ENCODE assay signal across 1 cellular context in genomic region chr17:76246080-76247066, GRCh38.
TF ChIP-seq lines count a peak whose summit lies in the region.

No MANE protein-coding gene starts in this region.

TF ChIP-seq in GM12878, 131 proteins besides CTCF, POLR2A, EP300 and RAD21 (continued from another document):
- TF ChIP-seq, protein P1, sequence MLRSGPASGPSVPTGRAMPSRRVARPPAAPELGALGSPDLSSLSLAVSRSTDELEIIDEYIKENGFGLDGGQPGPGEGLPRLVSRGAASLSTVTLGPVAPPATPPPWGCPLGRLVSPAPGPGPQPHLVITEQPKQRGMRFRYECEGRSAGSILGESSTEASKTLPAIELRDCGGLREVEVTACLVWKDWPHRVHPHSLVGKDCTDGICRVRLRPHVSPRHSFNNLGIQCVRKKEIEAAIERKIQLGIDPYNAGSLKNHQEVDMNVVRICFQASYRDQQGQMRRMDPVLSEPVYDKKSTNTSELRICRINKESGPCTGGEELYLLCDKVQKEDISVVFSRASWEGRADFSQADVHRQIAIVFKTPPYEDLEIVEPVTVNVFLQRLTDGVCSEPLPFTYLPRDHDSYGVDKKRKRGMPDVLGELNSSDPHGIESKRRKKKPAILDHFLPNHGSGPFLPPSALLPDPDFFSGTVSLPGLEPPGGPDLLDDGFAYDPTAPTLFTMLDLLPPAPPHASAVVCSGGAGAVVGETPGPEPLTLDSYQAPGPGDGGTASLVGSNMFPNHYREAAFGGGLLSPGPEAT (IDR thresholded peaks at IDR 0.05; ENCODE audit: low read depth), result peak; percentile 82; the same call in 1 of the 2 replicates
- TF ChIP-seq E2F4 (IDR thresholded peaks at IDR 0.05; ENCODE audit: low read depth, low read length) (no peak), SP1 (IDR thresholded peaks at IDR 0.05; ENCODE audit: low read depth, low read length) (peak; percentile 67), FOS (IDR thresholded peaks at IDR 0.05; ENCODE audit: borderline replicate concordance, extremely low read depth, insufficient read length) (no peak), PML (IDR thresholded peaks at IDR 0.05; ENCODE audit: low read length) (peak; percentile 68), CHD1 (IDR thresholded peaks at IDR 0.05; ENCODE audit: low read depth, low read length) (no peak), POU2F2 (IDR thresholded peaks at IDR 0.05; ENCODE audit: borderline replicate concordance, low read depth, low read length) (peak; percentile 59; the same call in 2 of the 3 replicates), IKZF1 (conservative IDR thresholded peaks at IDR 0.05) (peak; percentile 78), CHD2 (IDR thresholded peaks at IDR 0.05; ENCODE audit: borderline replicate concordance, low read depth, low read length) (peak; percentile 84), ATF7 (IDR thresholded peaks at IDR 0.05; ENCODE audit: low read depth) (peak; percentile 77), GATAD2B (conservative IDR thresholded peaks at IDR 0.05; ENCODE audit: low read depth) (peak; percentile 41; the same call in 1 of the 2 replicates), ZNF622 (IDR thresholded peaks at IDR 0.05) (no peak), NRF1 (conservative IDR thresholded peaks at IDR 0.05; ENCODE audit: low read depth, low read length) (no peak), TCF7 (IDR thresholded peaks at IDR 0.05; ENCODE audit: borderline replicate concordance) (no peak), TAF1 (IDR thresholded peaks at IDR 0.05; ENCODE audit: borderline replicate concordance, low read depth, low read length) (peak; percentile 81), ZNF274 (IDR thresholded peaks at IDR 0.05; ENCODE audit: insufficient read depth, insufficient read length) (no peak), ZNF687 (IDR thresholded peaks at IDR 0.05) (peak; percentile 65; the same call in 1 of the 2 replicates), JUND (IDR thresholded peaks at IDR 0.05; ENCODE audit: low read depth, low read length) (no peak), E2F8 (IDR thresholded peaks at IDR 0.05; ENCODE audit: low read depth, partially characterized antibody) (no peak), TARDBP (IDR thresholded peaks at IDR 0.05; ENCODE audit: borderline replicate concordance) (peak; percentile 60; the same call in 1 of the 2 replicates), ZNF217 (IDR thresholded peaks at IDR 0.05) (no peak), ELK1 (IDR thresholded peaks at IDR 0.05; ENCODE audit: low read depth, low read length) (no peak), GABPA (IDR thresholded peaks at IDR 0.05; ENCODE audit: low read depth) (no peak), POLR2AphosphoS5 (IDR thresholded peaks at IDR 0.05; ENCODE audit: low read length) (peak; percentile 76), SMAD5 (IDR thresholded peaks at IDR 0.05; ENCODE audit: low read depth) (0 out of 2 replicates have a peak, but pooled peaks have one; percentile 42), CBFB (IDR thresholded peaks at IDR 0.05; ENCODE audit: low read depth) (peak; percentile 75), RAD51 (IDR thresholded peaks at IDR 0.05) (no peak), PAX5 (IDR thresholded peaks at IDR 0.05; ENCODE audit: borderline replicate concordance, low read depth, low read length) (peak; percentile 86), SKIL (IDR thresholded peaks at IDR 0.05; ENCODE audit: low read depth, poor library complexity, severe bottlenecking) (peak; percentile 70), IRF4 (IDR thresholded peaks at IDR 0.05; ENCODE audit: low read depth, low read length) (peak; percentile 87), MEF2A (IDR thresholded peaks at IDR 0.05; ENCODE audit: insufficient read depth, low read depth, low read length) (peak; percentile 78), SRF (IDR thresholded peaks at IDR 0.05; ENCODE audit: low read depth in 2 of 2, low read length in 2 of 2) (peak in 1 of 2 experiments; percentile 62; a peak in 1 of 4 replicates), NR2F1 (conservative IDR thresholded peaks at IDR 0.05) (peak; percentile 95), MTA3 (IDR thresholded peaks at IDR 0.05; ENCODE audit: borderline replicate concordance, low read length) (peak; percentile 60; the same call in 1 of the 2 replicates), NFIC (IDR thresholded peaks at IDR 0.05; ENCODE audit: low read depth, low read length) (peak; percentile 80), SREBF2 (IDR thresholded peaks at IDR 0.05; ENCODE audit: low read length) (no peak)
- TF ChIP-seq, protein P2, sequence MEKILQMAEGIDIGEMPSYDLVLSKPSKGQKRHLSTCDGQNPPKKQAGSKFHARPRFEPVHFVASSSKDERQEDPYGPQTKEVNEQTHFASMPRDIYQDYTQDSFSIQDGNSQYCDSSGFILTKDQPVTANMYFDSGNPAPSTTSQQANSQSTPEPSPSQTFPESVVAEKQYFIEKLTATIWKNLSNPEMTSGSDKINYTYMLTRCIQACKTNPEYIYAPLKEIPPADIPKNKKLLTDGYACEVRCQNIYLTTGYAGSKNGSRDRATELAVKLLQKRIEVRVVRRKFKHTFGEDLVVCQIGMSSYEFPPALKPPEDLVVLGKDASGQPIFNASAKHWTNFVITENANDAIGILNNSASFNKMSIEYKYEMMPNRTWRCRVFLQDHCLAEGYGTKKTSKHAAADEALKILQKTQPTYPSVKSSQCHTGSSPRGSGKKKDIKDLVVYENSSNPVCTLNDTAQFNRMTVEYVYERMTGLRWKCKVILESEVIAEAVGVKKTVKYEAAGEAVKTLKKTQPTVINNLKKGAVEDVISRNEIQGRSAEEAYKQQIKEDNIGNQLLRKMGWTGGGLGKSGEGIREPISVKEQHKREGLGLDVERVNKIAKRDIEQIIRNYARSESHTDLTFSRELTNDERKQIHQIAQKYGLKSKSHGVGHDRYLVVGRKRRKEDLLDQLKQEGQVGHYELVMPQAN (conservative IDR thresholded peaks at IDR 0.05), result peak; percentile 32; the same call in 1 of the 2 replicates
TF ChIP-seq in GM12878: peak in this region for 60.
